Comparison of ENCODE assay signal across 10 cellular contexts in genomic region chr17:8149419-8150193, GRCh38. TPM values are rescaled to one million over a fixed set of nuclear protein-coding genes. Genes with fewer than 3 reads are reported as not detected.
DNase-seq lines count a peak whose midpoint lies in the region; ATAC-seq and TF ChIP-seq lines count a peak whose summit lies in the region.
"Had no signal": no experiment of that assay in that cellular context is flagged by ENCODE, and none has a peak within 500 bp of the region (broad histone marks: within the 10 kb centered on the region; RNA-seq: fewer than 3 reads in every experiment).

No MANE protein-coding gene starts in this region.

- no peaks in the 10 kb centered on the region for H3K27me3 ChIP-seq in CD4-positive, alpha-beta memory T cell (ENCODE audit: insufficient read depth, low read length)
- no peaks in the 10 kb centered on the region for H3K27me3 ChIP-seq in osteoblast (ENCODE audit: insufficient read depth, low read length)

- peaks cover 25% of the 10 kb centered on the region for H3K79me2 ChIP-seq in osteoblast (ENCODE audit: insufficient read depth, low read length)

- peak overlapping the region in 4 of 8 donors; percentile 17 to 56 (median 40) for H3K4me3 Mint-ChIP-seq in CD4-positive, alpha-beta memory T cell
- no peak overlapping the region for H3K4me3 Mint-ChIP-seq in activated T-helper 2 cell treated with anti-CD3 and anti-CD28 coated beads, Interferon-gamma antibody, Interleukin-2, Interleukin-4, amounts not matched to agents 10 μg/mL and 5 μg/mL and 100 μg/mL, durations not matched to agents 14 hours and 24 hours and 36 hours (ENCODE audit: low read depth)

- H3K4me2 ChIP-seq in osteoblast (ENCODE audit: insufficient read depth, low read length): peak overlapping the region; percentile 92

- ATAC-seq in HG03045 (IDR thresholded peaks at IDR 0.05; ENCODE audit: unreplicated experiment): no peak
- ATAC-seq: left colon had no signal

- peaks cover 0 to 33% (median 0%) of the 10 kb centered on the region in 8 donors for H3K9me3 Mint-ChIP-seq in CD4-positive, alpha-beta memory T cell
- no peaks in the 10 kb centered on the region for H3K9me3 Mint-ChIP-seq in activated T-helper 2 cell treated with anti-CD3 and anti-CD28 coated beads, Interferon-gamma antibody, Interleukin-2, Interleukin-4, amounts not matched to agents 10 μg/mL and 5 μg/mL and 100 μg/mL, durations not matched to agents 14 hours and 24 hours and 36 hours

- H3K4me1 ChIP-seq in CD4-positive, alpha-beta memory T cell (ENCODE audit: insufficient read depth, low read length): peaks cover 40% of the 10 kb centered on the region
- H3K4me1 ChIP-seq in osteoblast (ENCODE audit: insufficient read depth, low read length): peaks cover 36% of the 10 kb centered on the region

- intact Hi-C loops in CD4-positive, alpha-beta memory T cell (cut with micrococcal nuclease): no loop called here
- intact Hi-C loops in activated T-helper 2 cell treated with anti-CD3 and anti-CD28 coated beads, Interferon-gamma antibody, Interleukin-2, Interleukin-4, amounts not matched to agents 10 μg/mL and 5 μg/mL and 100 μg/mL, durations not matched to agents 14 hours and 24 hours and 36 hours (cut with micrococcal nuclease): no loop called here

- H3K27ac Mint-ChIP-seq in CD4-positive, alpha-beta memory T cell: peak overlapping the region in 2 of 7 donors; percentile 87 to 91
- peak overlapping the region; percentile 26 for H3K27ac Mint-ChIP-seq in activated T-helper 2 cell treated with anti-CD3 and anti-CD28 coated beads, Interferon-gamma antibody, Interleukin-2, Interleukin-4, amounts not matched to agents 10 μg/mL and 5 μg/mL and 100 μg/mL, durations not matched to agents 14 hours and 24 hours and 36 hours

- H3K4me1 Mint-ChIP-seq in CD4-positive, alpha-beta memory T cell: peaks cover 30 to 48% (median 32%) of the 10 kb centered on the region in 4 donors
- H3K4me1 Mint-ChIP-seq in activated T-helper 2 cell treated with anti-CD3 and anti-CD28 coated beads, Interferon-gamma antibody, Interleukin-2, Interleukin-4, amounts not matched to agents 10 μg/mL and 5 μg/mL and 100 μg/mL, durations not matched to agents 14 hours and 24 hours and 36 hours (ENCODE audit: low read depth): peaks cover 25% of the 10 kb centered on the region

- H2AFZ ChIP-seq in osteoblast (ENCODE audit: low read length): no peak overlapping the region

- H4K20me1 ChIP-seq in osteoblast (ENCODE audit: insufficient read depth, low read length): peaks cover 37% of the 10 kb centered on the region

- DNase-seq in CD4-positive, alpha-beta memory T cell: no peak
- DNase-seq in activated T-helper 2 cell treated with anti-CD3 and anti-CD28 coated beads, Interferon-gamma antibody, Interleukin-2, Interleukin-4, amounts not matched to agents 10 μg/mL and 5 μg/mL and 100 μg/mL, durations not matched to agents 14 hours and 24 hours and 36 hours (ENCODE audit: low spot score): no peak
- peak; percentile 62 for DNase-seq in osteoblast (ENCODE audit: insufficient read length, low spot score, missing footprints)
- DNase-seq in middle frontal gyrus (ENCODE audit: extremely low spot score, low spot score): no peak
- DNase-seq in GM03348 (ENCODE audit: low spot score): no peak
- DNase-seq: activated CD4-positive, CD25-positive, alpha-beta regulatory T cell; left colon; NCI-H2107; RPMI8226 had no signal

- H3K9me3 ChIP-seq in CD4-positive, alpha-beta memory T cell (ENCODE audit: control insufficient read depth in 1 of 2, low read length in 2 of 2): no peaks in the 10 kb centered on the region
- no peaks in the 10 kb centered on the region for H3K9me3 ChIP-seq in osteoblast (ENCODE audit: low read depth, low read length)

- peak overlapping the region; percentile 100 for H3K27ac ChIP-seq in CD4-positive, alpha-beta memory T cell (ENCODE audit: low read depth, low read length)
- H3K27ac ChIP-seq in osteoblast (ENCODE audit: low read depth, low read length): peak overlapping the region; percentile 100

- CTCF ChIA-PET in CD4-positive, alpha-beta memory T cell (lab: Charles Lee; ENCODE audit: partially characterized antibody): interaction anchor here (1.2 to 2.8 kb wide), 5 partner anchors 8 to 76 kb away, joined by 3 to 8 read pairs (median 6); no protein-coding TSS in a partner anchor

- no peak overlapping the region for H3K4me3 ChIP-seq in CD4-positive, alpha-beta memory T cell (ENCODE audit: low read length in 2 of 2)
- no peak overlapping the region for H3K4me3 ChIP-seq in osteoblast (ENCODE audit: insufficient read depth, low read length)

- no peaks in the 10 kb centered on the region for H3K27me3 Mint-ChIP-seq in CD4-positive, alpha-beta memory T cell
- H3K27me3 Mint-ChIP-seq in activated T-helper 2 cell treated with anti-CD3 and anti-CD28 coated beads, Interferon-gamma antibody, Interleukin-2, Interleukin-4, amounts not matched to agents 10 μg/mL and 5 μg/mL and 100 μg/mL, durations not matched to agents 14 hours and 24 hours and 36 hours (ENCODE audit: low read depth): no peaks in the 10 kb centered on the region

- TF ChIP-seq CTCF in osteoblast (IDR thresholded peaks at IDR 0.05; ENCODE audit: extremely low read depth, low read depth, low read length): no peak

- POLR2A ChIA-PET in CD4-positive, alpha-beta memory T cell (lab: Charles Lee; ENCODE audit: partially characterized antibody): interaction anchor here (0.9 to 23.4 kb wide), 9 partner anchors 9 to 286 kb away, joined by 3 to 1074 read pairs (median 24); partner anchors contain the start of genes ALOXE3, BORCS6, NDEL1 and SLC25A35

- peaks cover 55% of the 10 kb centered on the region for H3K36me3 ChIP-seq in CD4-positive, alpha-beta memory T cell (ENCODE audit: insufficient read depth, low read length)
- peaks cover 58% of the 10 kb centered on the region for H3K36me3 ChIP-seq in osteoblast (ENCODE audit: insufficient read depth, low read length)

- peaks cover 28 to 64% of the 10 kb centered on the region in 2 donors for H3K36me3 Mint-ChIP-seq in CD4-positive, alpha-beta memory T cell
- H3K36me3 Mint-ChIP-seq in activated T-helper 2 cell treated with anti-CD3 and anti-CD28 coated beads, Interferon-gamma antibody, Interleukin-2, Interleukin-4, amounts not matched to agents 10 μg/mL and 5 μg/mL and 100 μg/mL, durations not matched to agents 14 hours and 24 hours and 36 hours (ENCODE audit: low read depth): peaks cover 44% of the 10 kb centered on the region

RNA-seq across cellular contexts. Expression of gene PER1, which starts 2.6 kb away (rescaled TPM):
- 10 to 100 TPM; 78.9 to 79.4 TPM for total RNA-seq in CD4-positive, alpha-beta memory T cell
- 10 to 100 TPM in 1 of 2 donors, 1 to 10 TPM in 1; 3.7 to 18.6 TPM for polyA plus RNA-seq in CD4-positive, alpha-beta memory T cell
- total RNA-seq in activated T-helper 2 cell treated with anti-CD3 and anti-CD28 coated beads, Interferon-gamma antibody, Interleukin-2, Interleukin-4, amounts not matched to agents 10 μg/mL and 5 μg/mL and 100 μg/mL, durations not matched to agents 14 hours and 24 hours and 36 hours: 41.8 and 43.2 TPM in 2 replicates
- total RNA-seq in osteoblast: 11.2 and 16.6 TPM in 2 replicates

RNA-seq across cellular contexts. Expression of gene VAMP2, which starts 13.1 kb away (rescaled TPM):
- 100 to 1,000 TPM; 190 to 203 TPM for total RNA-seq in CD4-positive, alpha-beta memory T cell
- polyA plus RNA-seq in CD4-positive, alpha-beta memory T cell: 100 to 1,000 TPM in 1 of 2 donors, 10 to 100 TPM in 1; 41.6 to 106 TPM
- total RNA-seq in activated T-helper 2 cell treated with anti-CD3 and anti-CD28 coated beads, Interferon-gamma antibody, Interleukin-2, Interleukin-4, amounts not matched to agents 10 μg/mL and 5 μg/mL and 100 μg/mL, durations not matched to agents 14 hours and 24 hours and 36 hours: 44.6 and 44.7 TPM in 2 replicates
- 5.3 and 5.4 TPM in 2 replicates for total RNA-seq in osteoblast

RNA-seq across cellular contexts. Expression of gene HES7, which starts 25.7 kb away (rescaled TPM):
- total RNA-seq in CD4-positive, alpha-beta memory T cell: not detected
- not detected for polyA plus RNA-seq in CD4-positive, alpha-beta memory T cell
- total RNA-seq in activated T-helper 2 cell treated with anti-CD3 and anti-CD28 coated beads, Interferon-gamma antibody, Interleukin-2, Interleukin-4, amounts not matched to agents 10 μg/mL and 5 μg/mL and 100 μg/mL, durations not matched to agents 14 hours and 24 hours and 36 hours: 2.4 and 3.1 TPM in 2 replicates
- not detected in 2 replicates for total RNA-seq in osteoblast
- total RNA-seq: left colon had no signal

RNA-seq across cellular contexts. Expression of gene TMEM107, which starts 26.6 kb away (rescaled TPM):
- 10 to 100 TPM; 25.0 to 25.3 TPM for total RNA-seq in CD4-positive, alpha-beta memory T cell
- polyA plus RNA-seq in CD4-positive, alpha-beta memory T cell: 10 to 100 TPM; 42.4 to 43.7 TPM
- 18.7 and 25.0 TPM in 2 replicates for total RNA-seq in activated T-helper 2 cell treated with anti-CD3 and anti-CD28 coated beads, Interferon-gamma antibody, Interleukin-2, Interleukin-4, amounts not matched to agents 10 μg/mL and 5 μg/mL and 100 μg/mL, durations not matched to agents 14 hours and 24 hours and 36 hours
- total RNA-seq in osteoblast: 8.3 and 8.8 TPM in 2 replicates

RNA-seq across cellular contexts. Expression of gene ALOXE3, which starts 31.3 kb away (rescaled TPM):
- under 1 TPM; 0.32 to 0.33 TPM for total RNA-seq in CD4-positive, alpha-beta memory T cell
- polyA plus RNA-seq in CD4-positive, alpha-beta memory T cell: under 1 TPM in 1 of 2 donors, not detected in 1; 0.20 TPM
- total RNA-seq in activated T-helper 2 cell treated with anti-CD3 and anti-CD28 coated beads, Interferon-gamma antibody, Interleukin-2, Interleukin-4, amounts not matched to agents 10 μg/mL and 5 μg/mL and 100 μg/mL, durations not matched to agents 14 hours and 24 hours and 36 hours: not detected in 2 replicates
- not detected in 2 replicates for total RNA-seq in osteoblast
- total RNA-seq: left colon had no signal
